Comparison of ENCODE assay signal across 2 cellular contexts in the genomic region with DNA sequence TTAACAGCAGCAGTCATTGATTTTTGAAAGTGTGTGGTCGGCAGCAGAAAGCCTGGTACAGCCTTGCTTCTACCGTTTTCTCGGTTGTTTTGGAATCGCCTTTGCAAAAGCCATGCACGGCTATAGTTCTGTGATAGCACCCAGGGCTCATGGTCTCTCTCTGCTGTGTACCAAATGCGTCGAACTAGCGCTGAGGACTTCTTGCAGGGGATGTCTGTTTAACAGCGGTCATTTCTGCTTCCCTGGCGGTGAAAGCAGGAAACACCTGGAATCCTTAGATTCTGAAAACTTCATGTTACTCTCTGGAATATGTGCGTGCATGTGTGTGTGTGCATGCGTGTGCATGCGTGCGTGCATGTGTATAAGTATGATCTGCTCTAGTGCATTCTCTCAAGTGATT.
TF ChIP-seq lines count a peak whose summit lies in the region.

No MANE protein-coding gene starts in this region.

TF ChIP-seq in GM23338, 12 proteins besides CTCF, POLR2A, EP300 and RAD21 (continues in another document):
- TF ChIP-seq JUNB (IDR thresholded peaks at IDR 0.05; ENCODE audit: unreplicated experiment) (no peak), EZH2phosphoT487 (IDR thresholded peaks at IDR 0.05; ENCODE audit: unreplicated experiment) (no peak), ZNF331 (CRISPR knock-in tag; IDR thresholded peaks at IDR 0.05; ENCODE audit: low read depth) (no peak), POLR2AphosphoS5 (IDR thresholded peaks at IDR 0.05; ENCODE audit: low read depth) (no peak), EZH2 (IDR thresholded peaks at IDR 0.05; ENCODE audit: low read depth, unreplicated experiment) (no peak), CREB1 (CRISPR knock-in tag; IDR thresholded peaks at IDR 0.05; ENCODE audit: low read depth) (no peak), STAT1 (IDR thresholded peaks at IDR 0.05; ENCODE audit: unreplicated experiment) (no peak)
- TF ChIP-seq, protein P1, sequence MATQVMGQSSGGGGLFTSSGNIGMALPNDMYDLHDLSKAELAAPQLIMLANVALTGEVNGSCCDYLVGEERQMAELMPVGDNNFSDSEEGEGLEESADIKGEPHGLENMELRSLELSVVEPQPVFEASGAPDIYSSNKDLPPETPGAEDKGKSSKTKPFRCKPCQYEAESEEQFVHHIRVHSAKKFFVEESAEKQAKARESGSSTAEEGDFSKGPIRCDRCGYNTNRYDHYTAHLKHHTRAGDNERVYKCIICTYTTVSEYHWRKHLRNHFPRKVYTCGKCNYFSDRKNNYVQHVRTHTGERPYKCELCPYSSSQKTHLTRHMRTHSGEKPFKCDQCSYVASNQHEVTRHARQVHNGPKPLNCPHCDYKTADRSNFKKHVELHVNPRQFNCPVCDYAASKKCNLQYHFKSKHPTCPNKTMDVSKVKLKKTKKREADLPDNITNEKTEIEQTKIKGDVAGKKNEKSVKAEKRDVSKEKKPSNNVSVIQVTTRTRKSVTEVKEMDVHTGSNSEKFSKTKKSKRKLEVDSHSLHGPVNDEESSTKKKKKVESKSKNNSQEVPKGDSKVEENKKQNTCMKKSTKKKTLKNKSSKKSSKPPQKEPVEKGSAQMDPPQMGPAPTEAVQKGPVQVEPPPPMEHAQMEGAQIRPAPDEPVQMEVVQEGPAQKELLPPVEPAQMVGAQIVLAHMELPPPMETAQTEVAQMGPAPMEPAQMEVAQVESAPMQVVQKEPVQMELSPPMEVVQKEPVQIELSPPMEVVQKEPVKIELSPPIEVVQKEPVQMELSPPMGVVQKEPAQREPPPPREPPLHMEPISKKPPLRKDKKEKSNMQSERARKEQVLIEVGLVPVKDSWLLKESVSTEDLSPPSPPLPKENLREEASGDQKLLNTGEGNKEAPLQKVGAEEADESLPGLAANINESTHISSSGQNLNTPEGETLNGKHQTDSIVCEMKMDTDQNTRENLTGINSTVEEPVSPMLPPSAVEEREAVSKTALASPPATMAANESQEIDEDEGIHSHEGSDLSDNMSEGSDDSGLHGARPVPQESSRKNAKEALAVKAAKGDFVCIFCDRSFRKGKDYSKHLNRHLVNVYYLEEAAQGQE (IDR thresholded peaks at IDR 0.05; ENCODE audit: unreplicated experiment) = no peak
- TF ChIP-seq, protein P2, sequence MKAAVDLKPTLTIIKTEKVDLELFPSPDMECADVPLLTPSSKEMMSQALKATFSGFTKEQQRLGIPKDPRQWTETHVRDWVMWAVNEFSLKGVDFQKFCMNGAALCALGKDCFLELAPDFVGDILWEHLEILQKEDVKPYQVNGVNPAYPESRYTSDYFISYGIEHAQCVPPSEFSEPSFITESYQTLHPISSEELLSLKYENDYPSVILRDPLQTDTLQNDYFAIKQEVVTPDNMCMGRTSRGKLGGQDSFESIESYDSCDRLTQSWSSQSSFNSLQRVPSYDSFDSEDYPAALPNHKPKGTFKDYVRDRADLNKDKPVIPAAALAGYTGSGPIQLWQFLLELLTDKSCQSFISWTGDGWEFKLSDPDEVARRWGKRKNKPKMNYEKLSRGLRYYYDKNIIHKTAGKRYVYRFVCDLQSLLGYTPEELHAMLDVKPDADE (IDR thresholded peaks at IDR 0.05) = no peak
- TF ChIP-seq, protein P3, sequence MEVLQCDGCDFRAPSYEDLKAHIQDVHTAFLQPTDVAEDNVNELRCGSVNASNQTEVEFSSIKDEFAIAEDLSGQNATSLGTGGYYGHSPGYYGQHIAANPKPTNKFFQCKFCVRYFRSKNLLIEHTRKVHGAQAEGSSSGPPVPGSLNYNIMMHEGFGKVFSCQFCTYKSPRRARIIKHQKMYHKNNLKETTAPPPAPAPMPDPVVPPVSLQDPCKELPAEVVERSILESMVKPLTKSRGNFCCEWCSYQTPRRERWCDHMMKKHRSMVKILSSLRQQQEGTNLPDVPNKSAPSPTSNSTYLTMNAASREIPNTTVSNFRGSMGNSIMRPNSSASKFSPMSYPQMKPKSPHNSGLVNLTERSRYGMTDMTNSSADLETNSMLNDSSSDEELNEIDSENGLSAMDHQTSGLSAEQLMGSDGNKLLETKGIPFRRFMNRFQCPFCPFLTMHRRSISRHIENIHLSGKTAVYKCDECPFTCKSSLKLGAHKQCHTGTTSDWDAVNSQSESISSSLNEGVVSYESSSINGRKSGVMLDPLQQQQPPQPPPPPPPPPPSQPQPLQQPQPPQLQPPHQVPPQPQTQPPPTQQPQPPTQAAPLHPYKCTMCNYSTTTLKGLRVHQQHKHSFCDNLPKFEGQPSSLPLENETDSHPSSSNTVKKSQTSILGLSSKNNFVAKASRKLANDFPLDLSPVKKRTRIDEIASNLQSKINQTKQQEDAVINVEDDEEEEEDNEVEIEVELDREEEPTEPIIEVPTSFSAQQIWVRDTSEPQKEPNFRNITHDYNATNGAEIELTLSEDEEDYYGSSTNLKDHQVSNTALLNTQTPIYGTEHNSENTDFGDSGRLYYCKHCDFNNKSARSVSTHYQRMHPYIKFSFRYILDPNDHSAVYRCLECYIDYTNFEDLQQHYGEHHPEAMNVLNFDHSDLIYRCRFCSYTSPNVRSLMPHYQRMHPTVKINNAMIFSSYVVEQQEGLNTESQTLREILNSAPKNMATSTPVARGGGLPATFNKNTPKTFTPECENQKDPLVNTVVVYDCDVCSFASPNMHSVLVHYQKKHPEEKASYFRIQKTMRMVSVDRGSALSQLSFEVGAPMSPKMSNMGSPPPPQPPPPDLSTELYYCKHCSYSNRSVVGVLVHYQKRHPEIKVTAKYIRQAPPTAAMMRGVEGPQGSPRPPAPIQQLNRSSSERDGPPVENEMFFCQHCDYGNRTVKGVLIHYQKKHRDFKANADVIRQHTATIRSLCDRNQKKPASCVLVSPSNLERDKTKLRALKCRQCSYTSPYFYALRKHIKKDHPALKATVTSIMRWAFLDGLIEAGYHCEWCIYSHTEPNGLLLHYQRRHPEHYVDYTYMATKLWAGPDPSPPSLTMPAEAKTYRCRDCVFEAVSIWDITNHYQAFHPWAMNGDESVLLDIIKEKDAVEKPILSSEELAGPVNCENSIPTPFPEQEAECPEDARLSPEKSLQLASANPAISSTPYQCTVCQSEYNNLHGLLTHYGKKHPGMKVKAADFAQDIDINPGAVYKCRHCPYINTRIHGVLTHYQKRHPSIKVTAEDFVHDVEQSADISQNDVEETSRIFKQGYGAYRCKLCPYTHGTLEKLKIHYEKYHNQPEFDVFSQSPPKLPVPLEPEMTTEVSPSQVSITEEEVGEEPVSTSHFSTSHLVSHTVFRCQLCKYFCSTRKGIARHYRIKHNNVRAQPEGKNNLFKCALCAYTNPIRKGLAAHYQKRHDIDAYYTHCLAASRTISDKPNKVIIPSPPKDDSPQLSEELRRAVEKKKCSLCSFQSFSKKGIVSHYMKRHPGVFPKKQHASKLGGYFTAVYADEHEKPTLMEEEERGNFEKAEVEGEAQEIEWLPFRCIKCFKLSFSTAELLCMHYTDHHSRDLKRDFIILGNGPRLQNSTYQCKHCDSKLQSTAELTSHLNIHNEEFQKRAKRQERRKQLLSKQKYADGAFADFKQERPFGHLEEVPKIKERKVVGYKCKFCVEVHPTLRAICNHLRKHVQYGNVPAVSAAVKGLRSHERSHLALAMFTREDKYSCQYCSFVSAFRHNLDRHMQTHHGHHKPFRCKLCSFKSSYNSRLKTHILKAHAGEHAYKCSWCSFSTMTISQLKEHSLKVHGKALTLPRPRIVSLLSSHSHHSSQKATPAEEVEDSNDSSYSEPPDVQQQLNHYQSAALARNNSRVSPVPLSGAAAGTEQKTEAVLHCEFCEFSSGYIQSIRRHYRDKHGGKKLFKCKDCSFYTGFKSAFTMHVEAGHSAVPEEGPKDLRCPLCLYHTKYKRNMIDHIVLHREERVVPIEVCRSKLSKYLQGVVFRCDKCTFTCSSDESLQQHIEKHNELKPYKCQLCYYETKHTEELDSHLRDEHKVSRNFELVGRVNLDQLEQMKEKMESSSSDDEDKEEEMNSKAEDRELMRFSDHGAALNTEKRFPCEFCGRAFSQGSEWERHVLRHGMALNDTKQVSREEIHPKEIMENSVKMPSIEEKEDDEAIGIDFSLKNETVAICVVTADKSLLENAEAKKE (CRISPR knock-in tag; IDR thresholded peaks at IDR 0.05) = no peak

TF ChIP-seq in K562, 482 proteins besides CTCF, POLR2A, EP300 and RAD21 (continues in another document):
- TF ChIP-seq, protein P4, sequence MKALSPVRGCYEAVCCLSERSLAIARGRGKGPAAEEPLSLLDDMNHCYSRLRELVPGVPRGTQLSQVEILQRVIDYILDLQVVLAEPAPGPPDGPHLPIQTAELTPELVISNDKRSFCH (CRISPR knock-in tag; IDR thresholded peaks at IDR 0.05) = no peak
- TF ChIP-seq, protein P4 (tag; IDR thresholded peaks at IDR 0.05) = no peak
- TF ChIP-seq, protein P2 (conservative IDR thresholded peaks at IDR 0.05; ENCODE audit: control insufficient read depth, low read depth, low read length) = no peak
- TF ChIP-seq, protein P5, sequence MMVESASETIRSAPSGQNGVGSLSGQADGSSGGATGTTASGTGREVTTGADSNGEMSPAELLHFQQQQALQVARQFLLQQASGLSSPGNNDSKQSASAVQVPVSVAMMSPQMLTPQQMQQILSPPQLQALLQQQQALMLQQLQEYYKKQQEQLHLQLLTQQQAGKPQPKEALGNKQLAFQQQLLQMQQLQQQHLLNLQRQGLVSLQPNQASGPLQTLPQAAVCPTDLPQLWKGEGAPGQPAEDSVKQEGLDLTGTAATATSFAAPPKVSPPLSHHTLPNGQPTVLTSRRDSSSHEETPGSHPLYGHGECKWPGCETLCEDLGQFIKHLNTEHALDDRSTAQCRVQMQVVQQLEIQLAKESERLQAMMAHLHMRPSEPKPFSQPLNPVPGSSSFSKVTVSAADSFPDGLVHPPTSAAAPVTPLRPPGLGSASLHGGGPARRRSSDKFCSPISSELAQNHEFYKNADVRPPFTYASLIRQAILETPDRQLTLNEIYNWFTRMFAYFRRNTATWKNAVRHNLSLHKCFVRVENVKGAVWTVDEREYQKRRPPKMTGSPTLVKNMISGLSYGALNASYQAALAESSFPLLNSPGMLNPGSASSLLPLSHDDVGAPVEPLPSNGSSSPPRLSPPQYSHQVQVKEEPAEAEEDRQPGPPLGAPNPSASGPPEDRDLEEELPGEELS (CRISPR knock-in tag; IDR thresholded peaks at IDR 0.05; ENCODE audit: borderline replicate concordance) = no peak
- TF ChIP-seq, protein P6, sequence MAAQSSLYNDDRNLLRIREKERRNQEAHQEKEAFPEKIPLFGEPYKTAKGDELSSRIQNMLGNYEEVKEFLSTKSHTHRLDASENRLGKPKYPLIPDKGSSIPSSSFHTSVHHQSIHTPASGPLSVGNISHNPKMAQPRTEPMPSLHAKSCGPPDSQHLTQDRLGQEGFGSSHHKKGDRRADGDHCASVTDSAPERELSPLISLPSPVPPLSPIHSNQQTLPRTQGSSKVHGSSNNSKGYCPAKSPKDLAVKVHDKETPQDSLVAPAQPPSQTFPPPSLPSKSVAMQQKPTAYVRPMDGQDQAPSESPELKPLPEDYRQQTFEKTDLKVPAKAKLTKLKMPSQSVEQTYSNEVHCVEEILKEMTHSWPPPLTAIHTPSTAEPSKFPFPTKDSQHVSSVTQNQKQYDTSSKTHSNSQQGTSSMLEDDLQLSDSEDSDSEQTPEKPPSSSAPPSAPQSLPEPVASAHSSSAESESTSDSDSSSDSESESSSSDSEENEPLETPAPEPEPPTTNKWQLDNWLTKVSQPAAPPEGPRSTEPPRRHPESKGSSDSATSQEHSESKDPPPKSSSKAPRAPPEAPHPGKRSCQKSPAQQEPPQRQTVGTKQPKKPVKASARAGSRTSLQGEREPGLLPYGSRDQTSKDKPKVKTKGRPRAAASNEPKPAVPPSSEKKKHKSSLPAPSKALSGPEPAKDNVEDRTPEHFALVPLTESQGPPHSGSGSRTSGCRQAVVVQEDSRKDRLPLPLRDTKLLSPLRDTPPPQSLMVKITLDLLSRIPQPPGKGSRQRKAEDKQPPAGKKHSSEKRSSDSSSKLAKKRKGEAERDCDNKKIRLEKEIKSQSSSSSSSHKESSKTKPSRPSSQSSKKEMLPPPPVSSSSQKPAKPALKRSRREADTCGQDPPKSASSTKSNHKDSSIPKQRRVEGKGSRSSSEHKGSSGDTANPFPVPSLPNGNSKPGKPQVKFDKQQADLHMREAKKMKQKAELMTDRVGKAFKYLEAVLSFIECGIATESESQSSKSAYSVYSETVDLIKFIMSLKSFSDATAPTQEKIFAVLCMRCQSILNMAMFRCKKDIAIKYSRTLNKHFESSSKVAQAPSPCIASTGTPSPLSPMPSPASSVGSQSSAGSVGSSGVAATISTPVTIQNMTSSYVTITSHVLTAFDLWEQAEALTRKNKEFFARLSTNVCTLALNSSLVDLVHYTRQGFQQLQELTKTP (IDR thresholded peaks at IDR 0.05; ENCODE audit: low read depth in 1 of 2, partially characterized antibody in 2 of 2) = no peak
- TF ChIP-seq, protein P7, sequence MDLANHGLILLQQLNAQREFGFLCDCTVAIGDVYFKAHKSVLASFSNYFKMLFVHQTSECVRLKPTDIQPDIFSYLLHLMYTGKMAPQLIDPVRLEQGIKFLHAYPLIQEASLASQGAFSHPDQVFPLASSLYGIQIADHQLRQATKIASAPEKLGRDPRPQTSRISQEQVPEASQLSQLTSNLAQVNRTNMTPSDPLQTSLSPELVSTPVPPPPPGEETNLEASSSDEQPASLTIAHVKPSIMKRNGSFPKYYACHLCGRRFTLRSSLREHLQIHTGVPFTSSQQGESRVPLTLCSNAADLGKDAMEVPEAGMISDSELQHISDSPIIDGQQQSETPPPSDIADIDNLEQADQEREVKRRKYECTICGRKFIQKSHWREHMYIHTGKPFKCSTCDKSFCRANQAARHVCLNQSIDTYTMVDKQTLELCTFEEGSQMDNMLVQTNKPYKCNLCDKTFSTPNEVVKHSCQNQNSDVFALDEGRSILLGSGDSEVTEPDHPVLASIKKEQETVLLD (IDR thresholded peaks at IDR 0.05) = no peak
- TF ChIP-seq, protein P8, sequence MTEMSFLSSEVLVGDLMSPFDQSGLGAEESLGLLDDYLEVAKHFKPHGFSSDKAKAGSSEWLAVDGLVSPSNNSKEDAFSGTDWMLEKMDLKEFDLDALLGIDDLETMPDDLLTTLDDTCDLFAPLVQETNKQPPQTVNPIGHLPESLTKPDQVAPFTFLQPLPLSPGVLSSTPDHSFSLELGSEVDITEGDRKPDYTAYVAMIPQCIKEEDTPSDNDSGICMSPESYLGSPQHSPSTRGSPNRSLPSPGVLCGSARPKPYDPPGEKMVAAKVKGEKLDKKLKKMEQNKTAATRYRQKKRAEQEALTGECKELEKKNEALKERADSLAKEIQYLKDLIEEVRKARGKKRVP (CRISPR knock-in tag; IDR thresholded peaks at IDR 0.05) = no peak
- TF ChIP-seq PRMT5 (CRISPR knock-in tag; IDR thresholded peaks at IDR 0.05) = no peak
- no peak for TF ChIP-seq FOXA1 (IDR thresholded peaks at IDR 0.05; ENCODE audit: borderline replicate concordance)
- no peak for TF ChIP-seq SMAD1 (IDR thresholded peaks at IDR 0.05; ENCODE audit: low read depth, low read length, partially characterized antibody)
- no peak for TF ChIP-seq ZNF436 (CRISPR knock-in tag; IDR thresholded peaks at IDR 0.05)
- TF ChIP-seq SMAD3 (CRISPR knock-in tag; conservative IDR thresholded peaks at IDR 0.05) = no peak
- no peak for TF ChIP-seq HNRNPH1 (optimal IDR thresholded peaks at IDR 0.05; ENCODE audit: low read depth, low read length)
- no peak for TF ChIP-seq TCF7L2 (IDR thresholded peaks at IDR 0.05; ENCODE audit: low read depth, low read length)
- no peak for TF ChIP-seq ZNF124 (CRISPR knock-in tag; IDR thresholded peaks at IDR 0.05)
- TF ChIP-seq NR4A1 (CRISPR knock-in tag; IDR thresholded peaks at IDR 0.05) = no peak
- no peak for TF ChIP-seq NR4A1 (tag; IDR thresholded peaks at IDR 0.05)
- no peak for TF ChIP-seq MAFK (IDR thresholded peaks at IDR 0.05; ENCODE audit: low read length)
